Comparison of ENCODE assay signal across 8 cellular contexts in genomic region chr7:39465055-39465929, GRCh38.
DNase-seq lines count a peak whose midpoint lies in the region; ATAC-seq, FAIRE-seq and TF ChIP-seq lines count a peak whose summit lies in the region.

No MANE protein-coding gene starts in this region.

- H3K27me3 ChIP-seq in thoracic aorta (replicated peaks; ENCODE audit: insufficient read depth) = no peaks in the 10 kb centered on the region

- no peak overlapping the region for H3K27ac Mint-ChIP-seq in T-helper 17 cell

- H3K36me3 ChIP-seq in thoracic aorta = no peaks in the 10 kb centered on the region

- peak; percentile 92 for TF ChIP-seq CTCF in 22Rv1 (IDR thresholded peaks at IDR 0.05)
- peak; percentile 77 for TF ChIP-seq CTCF in thoracic aorta (IDR thresholded peaks at IDR 0.05)

- peaks cover 2% of the 10 kb centered on the region for H3K36me3 Mint-ChIP-seq in T-helper 17 cell (ENCODE audit: low read depth)

- H3K9me3 ChIP-seq in T-helper 17 cell (ENCODE audit: control insufficient read depth, low read length, poor library complexity, severe bottlenecking) = no peaks in the 10 kb centered on the region
- no peaks in the 10 kb centered on the region for H3K9me3 ChIP-seq in thoracic aorta

- no peak overlapping the region for H3K27ac ChIP-seq in 22Rv1
- H3K27ac ChIP-seq in thoracic aorta = no peak overlapping the region

- DNase-seq in G401 (ENCODE audit: low spot score) (peak; percentile 27), H54 (ENCODE audit: insufficient read length, low spot score) (peak; percentile 57), LoVo (ENCODE audit: low spot score) (peak; percentile 78), T-helper 17 cell (peak in 1 of 3 donors; percentile 5), dermis blood vessel endothelial cell (peak; percentile 68), medulla oblongata (ENCODE audit: extremely low spot score) (peak; percentile 60), thoracic aorta (ENCODE audit: low spot score) (no peak)

- H3K27me3 Mint-ChIP-seq in T-helper 17 cell = peaks cover 67% of the 10 kb centered on the region

- in situ Hi-C loops in G401 (cut with HindIII; ENCODE audit: low sequenced_read_pairs) = no loop called here

- H3K4me1 ChIP-seq in thoracic aorta (ENCODE audit: control insufficient read depth in 1 of 2, low read depth in 2 of 2) = no peaks in the 10 kb centered on the region

- peak; percentile 73 for FAIRE-seq in H54 (lab: Jason Lieb, UNC)

- peak overlapping the region; percentile 56 for H3K4me3 ChIP-seq in thoracic aorta

- ATAC-seq in T-helper 17 cell (peak; percentile 65), thoracic aorta (ENCODE audit: insufficient number of reproducible peaks, low FRiP score, low read depth) (peak; percentile 68)

- TF ChIP-seq POLR2A in H54 (IDR thresholded peaks at IDR 0.05; ENCODE audit: low read depth, low read length) = no peak

- H3K4me3 Mint-ChIP-seq in T-helper 17 cell = no peak overlapping the region

- peaks cover 9% of the 10 kb centered on the region for H3K4me1 Mint-ChIP-seq in T-helper 17 cell
